In the genomic region with DNA sequence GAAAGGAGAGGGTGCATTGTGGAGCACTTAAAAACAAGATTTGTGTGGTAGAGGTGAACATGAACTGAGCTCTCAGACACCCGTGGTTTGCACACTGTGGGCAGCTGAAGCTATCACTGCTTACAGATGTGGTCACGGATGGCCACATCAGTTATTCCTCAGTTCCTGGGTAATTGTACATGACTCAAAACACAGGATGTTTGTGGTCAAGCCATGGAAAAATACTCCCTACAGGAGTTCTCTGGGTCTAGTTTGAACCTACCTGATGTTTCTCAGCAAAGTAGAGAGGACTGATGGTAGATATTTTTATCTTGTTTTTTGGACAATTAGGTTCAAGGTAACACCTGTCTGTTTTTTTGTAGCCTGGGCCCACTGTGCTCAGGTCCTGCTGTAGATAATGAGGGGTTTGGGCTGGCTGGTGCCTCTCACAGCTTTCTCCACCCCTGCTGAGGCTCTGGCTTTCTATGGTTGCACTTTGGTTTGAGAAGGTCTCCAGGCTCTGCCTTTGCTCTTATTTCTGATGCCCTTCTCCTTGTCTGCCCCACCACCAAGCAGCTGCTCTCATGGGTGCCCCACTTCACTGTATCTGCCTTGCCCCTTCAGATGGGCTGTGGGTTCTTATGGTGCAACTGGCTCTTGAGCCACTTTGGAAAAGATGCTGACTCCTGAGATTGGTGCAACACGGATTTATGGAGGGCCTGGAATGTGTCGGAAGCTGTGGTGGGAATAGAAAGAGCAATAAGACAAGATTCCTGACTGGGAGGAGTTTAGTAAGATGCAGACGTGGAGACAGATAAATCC, we compare ENCODE assay signal across 9 cellular contexts. TPM values are rescaled to one million over a fixed set of nuclear protein-coding genes. Genes with fewer than 3 reads are reported as not detected.
DNase-seq lines count a peak whose midpoint lies in the region; ATAC-seq and TF ChIP-seq lines count a peak whose summit lies in the region.
"Had no signal": no experiment of that assay in that cellular context is flagged by ENCODE, and none has a peak within 500 bp of the region (broad histone marks: within the 10 kb centered on the region; RNA-seq: fewer than 3 reads in every experiment).

No MANE protein-coding gene starts in this region.

- CTCF ChIA-PET in activated CD8-positive, alpha-beta T cell treated with anti-CD3 and anti-CD28 coated beads for 36 hours (lab: Charles Lee): interaction anchor here (0.7 to 2.7 kb wide), 3 partner anchors 12 to 68 kb away, joined by 3 to 8 read pairs (median 3); no protein-coding TSS in a partner anchor

- H3K4me1 ChIP-seq in HAP-1: no peaks in the 10 kb centered on the region

- no peaks in the 10 kb centered on the region for H3K36me3 ChIP-seq in HAP-1 (replicated peaks)

- TF ChIP-seq CTCF in activated CD8-positive, alpha-beta T cell treated with anti-CD3 and anti-CD28 coated beads for 36 hours (IDR thresholded peaks at IDR 0.05): no peak
- no peak for TF ChIP-seq CTCF in nephron progenitor cell (IDR thresholded peaks at IDR 0.05)

- H3K27me3 ChIP-seq in HAP-1 (ENCODE audit: low read depth): no peaks in the 10 kb centered on the region

- peak; percentile 81 for ATAC-seq in activated CD8-positive, alpha-beta T cell treated with anti-CD3 and anti-CD28 coated beads for 36 hours
- ATAC-seq: mucosa of descending colon had no signal

- peaks cover 15% of the 10 kb centered on the region for H3K27me3 Mint-ChIP-seq in activated CD8-positive, alpha-beta T cell treated with anti-CD3 and anti-CD28 coated beads for 36 hours
- peaks cover 3% of the 10 kb centered on the region for H3K27me3 Mint-ChIP-seq in nephron progenitor cell (ENCODE audit: low read depth, poor library complexity)

- intact Hi-C loops in activated CD8-positive, alpha-beta T cell treated with anti-CD3 and anti-CD28 coated beads for 36 hours (cut with micrococcal nuclease): no loop called here

- in situ Hi-C loops in HAP-1 (cut with MboI; ENCODE audit: low sequenced_read_pairs): no loop called here

- POLR2A ChIA-PET in activated CD8-positive, alpha-beta T cell treated with anti-CD3 and anti-CD28 coated beads for 36 hours (lab: Charles Lee): interaction anchor here (0.9 to 1.2 kb wide), 3 partner anchors 8 to 486 kb away, joined by 3 to 4 read pairs (median 4); no protein-coding TSS in a partner anchor

- no peaks in the 10 kb centered on the region for H3K9me3 Mint-ChIP-seq in activated CD8-positive, alpha-beta T cell treated with anti-CD3 and anti-CD28 coated beads for 36 hours
- H3K9me3 Mint-ChIP-seq in nephron progenitor cell: peaks cover 14% of the 10 kb centered on the region

- DNase-seq in KG1 (lab: John Stamatoyannopoulos, UW) (peak; percentile 21), fibroblast of gingiva (ENCODE audit: low read depth) (peak; percentile 72), NCI-H187 (lab: John Stamatoyannopoulos, UW) (no peak), HAP-1 (ENCODE audit: low spot score in 2 of 2) (no peak), nephron progenitor cell (no peak), medulla oblongata (ENCODE audit: extremely low spot score) (no peak)
- peak; percentile 90 for DNase-seq in activated CD8-positive, alpha-beta T cell treated with anti-CD3 and anti-CD28 coated beads for 36 hours
- DNase-seq in stimulated activated CD8-positive, alpha-beta memory T cell treated with anti-CD3 and anti-CD28 coated beads, Interleukin-7, amount 100 ng/mL, for 1 hour (ENCODE audit: low read depth in 2 of 2): peak; percentile 25 to 26

- no peak overlapping the region for H3K4me3 ChIP-seq in HAP-1
- H3K4me3 ChIP-seq: mucosa of descending colon had no signal

- no peaks in the 10 kb centered on the region for H3K36me3 Mint-ChIP-seq in activated CD8-positive, alpha-beta T cell treated with anti-CD3 and anti-CD28 coated beads for 36 hours (ENCODE audit: low read depth)
- peaks cover 6% of the 10 kb centered on the region for H3K36me3 Mint-ChIP-seq in nephron progenitor cell (ENCODE audit: low read depth)

- H3K9me3 ChIP-seq in HAP-1: no peaks in the 10 kb centered on the region
- H3K9me3 ChIP-seq: mucosa of descending colon had no signal

- H3K4me3 Mint-ChIP-seq in activated CD8-positive, alpha-beta T cell treated with anti-CD3 and anti-CD28 coated beads for 36 hours: peak overlapping the region; percentile 49
- H3K4me3 Mint-ChIP-seq in nephron progenitor cell: no peak overlapping the region

- H3K4me1 Mint-ChIP-seq in activated CD8-positive, alpha-beta T cell treated with anti-CD3 and anti-CD28 coated beads for 36 hours (ENCODE audit: low read depth): peaks cover 75% of the 10 kb centered on the region
- peaks cover 5% of the 10 kb centered on the region for H3K4me1 Mint-ChIP-seq in nephron progenitor cell

- peak overlapping the region; percentile 77 for H3K27ac Mint-ChIP-seq in activated CD8-positive, alpha-beta T cell treated with anti-CD3 and anti-CD28 coated beads for 36 hours
- H3K27ac Mint-ChIP-seq in nephron progenitor cell: no peak overlapping the region

RNA-seq across cellular contexts. Expression of a gene that starts 40.1 kb away (rescaled TPM):
- total RNA-seq in activated CD8-positive, alpha-beta T cell treated with anti-CD3 and anti-CD28 coated beads for 36 hours: under 1 TPM; 0.32 to 0.36 TPM

Comparison
In these comparisons a context has a peak if more than half of its experiments do, and no peak if none do; other contexts are left out.
1. DNase-seq: peak in KG1 (single experiment), activated CD8-positive, alpha-beta T cell treated with anti-CD3 and anti-CD28 coated beads for 36 hours (single experiment), fibroblast of gingiva (single experiment) and stimulated activated CD8-positive, alpha-beta memory T cell treated with anti-CD3 and anti-CD28 coated beads, Interleukin-7, amount 100 ng/mL, for 1 hour (2 of 2); none in NCI-H187 (0 of 2), HAP-1 (0 of 2), nephron progenitor cell (single experiment) and medulla oblongata (single experiment).